ENCODE assay signal across 1 cellular context in genomic region chr5:143752165-143752564, GRCh38.
TF ChIP-seq lines count a peak whose summit lies in the region.

No MANE protein-coding gene starts in this region.

TF ChIP-seq in HEK293, 187 proteins besides CTCF, POLR2A, EP300 and RAD21 (continued from another document):
- peak; percentile 59; the same call in 1 of the 2 replicates for TF ChIP-seq ZNF449 (tag by site-specific recombination; IDR thresholded peaks at IDR 0.05)
